Comparison of ENCODE assay signal across 8 cellular contexts in genomic region chr1:162854245-162854860, GRCh38. TPM values are rescaled to one million over a fixed set of nuclear protein-coding genes. Genes with fewer than 3 reads are reported as not detected.
DNase-seq lines count a peak whose midpoint lies in the region; ATAC-seq, FAIRE-seq and TF ChIP-seq lines count a peak whose summit lies in the region.

No MANE protein-coding gene starts in this region.

- no peak overlapping the region for H3K9ac ChIP-seq in NT2/D1 (ENCODE audit: insufficient read length, low read depth)

- H3K9me3 ChIP-seq in NT2/D1 (ENCODE audit: insufficient read depth, low read length), result no peaks in the 10 kb centered on the region

- no peaks in the 10 kb centered on the region for H3K27me3 ChIP-seq in NT2/D1 (ENCODE audit: insufficient read depth, insufficient read length)

- peak; percentile 82 for TF ChIP-seq CTCF in fibroblast of the aortic adventitia (IDR thresholded peaks at IDR 0.05; ENCODE audit: insufficient read depth, low read length)

- ATAC-seq in GM19468 (IDR thresholded peaks at IDR 0.05; ENCODE audit: extremely low read depth, unreplicated experiment), result peak; percentile 33

- no peak for FAIRE-seq in HTR-8/SVneo (lab: Jason Lieb, UNC)
- FAIRE-seq in urothelium cell line (lab: Jason Lieb, UNC), result no peak

- DNase-seq in Caki2 (ENCODE audit: low read depth) (peak; percentile 68), HTR-8/SVneo (ENCODE audit: insufficient read length, low spot score) (peak; percentile 57), NT2/D1 (ENCODE audit: low read depth, low spot score) (peak; percentile 52), activated T-cell treated with anti-CD3 and anti-CD28 coated beads for 48 hours (ENCODE audit: low read depth) (peak; percentile 23), fibroblast of the aortic adventitia (ENCODE audit: low read depth) (peak; percentile 91), occipital lobe (lab: John Stamatoyannopoulos, UW) (peak; percentile 3), urothelium cell line (ENCODE audit: low spot score) (peak; percentile 62)

- H3K36me3 ChIP-seq in NT2/D1 (ENCODE audit: insufficient read depth, insufficient read length, low read length), result no peaks in the 10 kb centered on the region

- H3K4me1 ChIP-seq in NT2/D1 (ENCODE audit: insufficient read depth, insufficient read length), result no peaks in the 10 kb centered on the region

- in situ Hi-C loops in Caki2 (cut with HindIII; ENCODE audit: low pct_unique_long_range_greater_than_20kb, low sequenced_read_pairs), result no loop called here

- H3K4me3 ChIP-seq in NT2/D1 (ENCODE audit: insufficient read length, low read depth) (no peak overlapping the region), fibroblast of the aortic adventitia (ENCODE audit: low read depth, low read length) (no peak overlapping the region)

RNA-seq across cellular contexts. Expression of gene CCDC190, which starts 6.6 kb away (rescaled TPM):
- not detected in 2 replicates for total RNA-seq in Caki2 (2014; rRNA removed; shearing (Covaris generic); ENCODE audit: low replicate concordance)
- total RNA-seq in fibroblast of the aortic adventitia (ENCODE audit: low replicate concordance) (0.16 and 4.6 TPM in 2 replicates), occipital lobe (0.31 TPM)

Comparison
In these comparisons a context has a peak if more than half of its experiments do, and no peak if none do; other contexts are left out.
1. DNase-seq: peak in every context shown above with its lines; median percentile 91 in fibroblast of the aortic adventitia; 68 in Caki2; 62 in urothelium cell line; 57 in HTR-8/SVneo; 52 in NT2/D1; 23 in activated T-cell treated with anti-CD3 and anti-CD28 coated beads for 48 hours; 3 in occipital lobe.